Comparison of ENCODE assay signal across 17 cellular contexts in genomic region chr10:34835908-34836558, GRCh38. TPM values are rescaled to one million over a fixed set of nuclear protein-coding genes. Genes with fewer than 3 reads are reported as not detected.
DNase-seq lines count a peak whose midpoint lies in the region; ATAC-seq and TF ChIP-seq lines count a peak whose summit lies in the region.
"Had no signal": no experiment of that assay in that cellular context is flagged by ENCODE, and none has a peak within 500 bp of the region (broad histone marks: within the 10 kb centered on the region; RNA-seq: fewer than 3 reads in every experiment).

No MANE protein-coding gene starts in this region.

- H2BK5ac ChIP-seq in H9 (ENCODE audit: insufficient read length, low read length) = no peak overlapping the region

- H3K18ac ChIP-seq in H9 (ENCODE audit: insufficient read length, low read depth, low read length) = no peak overlapping the region

- no CpG with 5 or more reads among the region's 8 CpGs for WGBS in H9 (ENCODE audit: extremely low coverage, insufficient read length, low lambda C conversion rate)

- ATAC-seq in GM18517 (IDR thresholded peaks at IDR 0.05; ENCODE audit: unreplicated experiment) (peak; percentile 73), GM21423 (IDR thresholded peaks at IDR 0.05; ENCODE audit: unreplicated experiment) (peak; percentile 69), HG03139 (IDR thresholded peaks at IDR 0.05; ENCODE audit: unreplicated experiment) (peak; percentile 76)

- intact Hi-C loops in CD4-positive, alpha-beta memory T cell (cut with micrococcal nuclease) = no loop called here

- no peaks in the 10 kb centered on the region for H3K36me3 Mint-ChIP-seq in CD4-positive, alpha-beta memory T cell
- no peaks in the 10 kb centered on the region for H3K36me3 Mint-ChIP-seq in H9 (ENCODE audit: insufficient read depth in 1 of 3, low read depth in 3 of 3)
- H3K36me3 Mint-ChIP-seq: brain; CD4-positive, CD25-positive, alpha-beta regulatory T cell had no signal

- no peak overlapping the region for H2BK15ac ChIP-seq in H9 (ENCODE audit: low read depth, low read length)

- H2BK20ac ChIP-seq in H9 (ENCODE audit: low read depth, low read length, poor library complexity, severe bottlenecking) = no peak overlapping the region

- no peak overlapping the region for H2AK5ac ChIP-seq in H9 (ENCODE audit: insufficient read length, low read length)

- no peak overlapping the region for H2BK120ac ChIP-seq in H9 (ENCODE audit: low read depth, low read length, poor library complexity, severe bottlenecking)

- H3K4me2 ChIP-seq in osteoblast (ENCODE audit: insufficient read depth, low read length) = no peak overlapping the region
- H3K4me2 ChIP-seq in H9 (ENCODE audit: insufficient read depth, insufficient read length, low read length) = no peak overlapping the region
- H3K4me2 ChIP-seq: smooth muscle cell had no signal

- H3K27me3 Mint-ChIP-seq in CD4-positive, alpha-beta memory T cell = peaks cover under 1 to 2% of the 10 kb centered on the region in 2 donors
- H3K27me3 Mint-ChIP-seq in H9 (ENCODE audit: low read depth) = no peaks in the 10 kb centered on the region

- H3K27ac ChIP-seq in osteoblast (ENCODE audit: low read depth, low read length) (no peak overlapping the region), H9 (ENCODE audit: insufficient read length, low read depth, low read length) (no peak overlapping the region)
- H3K27ac ChIP-seq in CD4-positive, alpha-beta memory T cell (ENCODE audit: low read depth, low read length) = no peak overlapping the region
- H3K27ac ChIP-seq: HL-60, neutrophil had no signal

- no peak overlapping the region for H3K4ac ChIP-seq in H9 (ENCODE audit: low read depth, low read length)

- CTCF ChIA-PET in CD4-positive, alpha-beta memory T cell (lab: Charles Lee; ENCODE audit: partially characterized antibody) = no interaction called here

- H3K79me2 ChIP-seq in osteoblast (ENCODE audit: insufficient read depth, low read length) (no peaks in the 10 kb centered on the region), H9 (ENCODE audit: insufficient read depth, low read length) (no peaks in the 10 kb centered on the region)

- H3K27me3 ChIP-seq in osteoblast (ENCODE audit: insufficient read depth, low read length) (peaks cover 7% of the 10 kb centered on the region), H9 (ENCODE audit: insufficient read depth, low read length) (no peaks in the 10 kb centered on the region)
- H3K27me3 ChIP-seq in CD4-positive, alpha-beta memory T cell (ENCODE audit: insufficient read depth, low read length) = no peaks in the 10 kb centered on the region
- H3K27me3 ChIP-seq: neutrophil had no signal

- H3K36me3 ChIP-seq in osteoblast (ENCODE audit: insufficient read depth, low read length) = no peaks in the 10 kb centered on the region
- no peaks in the 10 kb centered on the region for H3K36me3 ChIP-seq in CD4-positive, alpha-beta memory T cell (ENCODE audit: insufficient read depth, low read length)
- H3K36me3 ChIP-seq: neutrophil had no signal

- peaks cover 0 to 2% (median 0%) of the 10 kb centered on the region in 8 donors for H3K9me3 Mint-ChIP-seq in CD4-positive, alpha-beta memory T cell
- H3K9me3 Mint-ChIP-seq in H9 = no peaks in the 10 kb centered on the region
- H3K9me3 Mint-ChIP-seq: activated naive CD4-positive, alpha-beta T cell treated with anti-CD3 and anti-CD28 coated beads for 36 hours had no signal

- no peak overlapping the region for H3K27ac Mint-ChIP-seq in CD4-positive, alpha-beta memory T cell
- 0 out of 7 replicates have a peak overlapping the region, but pooled peaks of 1 of the 3 experiments have one; percentile 1 for H3K27ac Mint-ChIP-seq in H9
- H3K27ac Mint-ChIP-seq: activated naive CD4-positive, alpha-beta T cell treated with anti-CD3 and anti-CD28 coated beads for 36 hours; brain; CD4-positive, CD25-positive, alpha-beta regulatory T cell had no signal

- no peak overlapping the region for H3K4me3 Mint-ChIP-seq in CD4-positive, alpha-beta memory T cell
- H3K4me3 Mint-ChIP-seq in H9 = no peak overlapping the region
- H3K4me3 Mint-ChIP-seq: activated naive CD4-positive, alpha-beta T cell treated with anti-CD3 and anti-CD28 coated beads for 36 hours; brain; CD4-positive, CD25-positive, alpha-beta regulatory T cell had no signal

- DNase-seq in osteoblast (ENCODE audit: insufficient read length, low spot score, missing footprints) = peak; percentile 26
- DNase-seq in CD4-positive, alpha-beta memory T cell = no peak
- no peak for DNase-seq in kidney glomerular epithelial cell (lab: John Stamatoyannopoulos, UW)
- DNase-seq in NCI-H226 = no peak
- DNase-seq in H9 = no peak
- DNase-seq: activated naive CD4-positive, alpha-beta T cell treated with anti-CD3 and anti-CD28 coated beads for 36 hours; CD4-positive, CD25-positive, alpha-beta regulatory T cell; EL; mesenchymal stem cell; substantia nigra had no signal

- no peaks in the 10 kb centered on the region for H3K79me1 ChIP-seq in H9 (ENCODE audit: insufficient read depth, low read depth, low read length, poor library complexity, severe bottlenecking)

- no peak overlapping the region for H3K4me3 ChIP-seq in osteoblast (ENCODE audit: insufficient read depth, low read length)
- H3K4me3 ChIP-seq in CD4-positive, alpha-beta memory T cell (ENCODE audit: low read length in 2 of 2) = no peak overlapping the region
- H3K4me3 ChIP-seq: smooth muscle cell had no signal

- no peak overlapping the region for H3K14ac ChIP-seq in H9 (ENCODE audit: insufficient read depth, low read length)

- no peak overlapping the region for H3K56ac ChIP-seq in H9 (ENCODE audit: insufficient read length, low read depth, low read length)

- H3K4me1 ChIP-seq in osteoblast (ENCODE audit: insufficient read depth, low read length) = no peaks in the 10 kb centered on the region
- no peaks in the 10 kb centered on the region for H3K4me1 ChIP-seq in CD4-positive, alpha-beta memory T cell (ENCODE audit: insufficient read depth, low read length)
- H3K4me1 ChIP-seq in H9 (ENCODE audit: insufficient read depth, low read length) = no peaks in the 10 kb centered on the region

- no peak overlapping the region for H4K91ac ChIP-seq in H9 (ENCODE audit: insufficient read length, low read depth, low read length)

- TF ChIP-seq CTCF in osteoblast (IDR thresholded peaks at IDR 0.05; ENCODE audit: extremely low read depth, low read depth, low read length) (no peak), H9 (conservative IDR thresholded peaks at IDR 0.05) (no peak)

- H4K20me1 ChIP-seq in osteoblast (ENCODE audit: insufficient read depth, low read length) (no peaks in the 10 kb centered on the region), H9 (ENCODE audit: control insufficient read depth, insufficient read depth, insufficient read length) (no peaks in the 10 kb centered on the region)

- no peak overlapping the region for H2BK12ac ChIP-seq in H9 (ENCODE audit: insufficient read length, low read depth, low read length)

- H2AFZ ChIP-seq in osteoblast (ENCODE audit: low read length) (no peak overlapping the region), H9 (ENCODE audit: low read length) (no peak overlapping the region)

- POLR2A ChIA-PET in CD4-positive, alpha-beta memory T cell (lab: Charles Lee; ENCODE audit: partially characterized antibody) = no interaction called here

- H4K8ac ChIP-seq in H9 (replicated peaks; ENCODE audit: insufficient read length, low read depth, low read length) = no peak overlapping the region

- H3K9me3 ChIP-seq in osteoblast (ENCODE audit: low read depth, low read length) = no peaks in the 10 kb centered on the region
- H3K9me3 ChIP-seq in CD4-positive, alpha-beta memory T cell (ENCODE audit: control insufficient read depth in 1 of 2, low read length in 2 of 2) = no peaks in the 10 kb centered on the region
- no peaks in the 10 kb centered on the region for H3K9me3 ChIP-seq in H9 (ENCODE audit: control insufficient read depth, low read depth, low read length)
- H3K9me3 ChIP-seq: neutrophil had no signal

- no peaks in the 10 kb centered on the region for H3K23me2 ChIP-seq in H9 (ENCODE audit: insufficient read length, low read depth, low read length, poor library complexity, severe bottlenecking)

- H3K9ac ChIP-seq in H9 (ENCODE audit: extremely low read depth, insufficient read length, low read length) = no peak overlapping the region

- H3K4me1 Mint-ChIP-seq in CD4-positive, alpha-beta memory T cell = no peaks in the 10 kb centered on the region
- peaks cover 0 to 4% of the 10 kb centered on the region in 2 experiments; a peak in 2 of 4 replicates for H3K4me1 Mint-ChIP-seq in H9
- H3K4me1 Mint-ChIP-seq: CD4-positive, CD25-positive, alpha-beta regulatory T cell had no signal

- no peak overlapping the region for H3K23ac ChIP-seq in H9 (ENCODE audit: insufficient read length, low read depth, low read length)

- H4K5ac ChIP-seq in H9 (ENCODE audit: insufficient read length, low read depth, low read length) = no peak overlapping the region

- no peak overlapping the region for H3T11ph ChIP-seq in H9 (ENCODE audit: low read length)

RNA-seq across cellular contexts. Expression of gene PARD3, which starts 20.9 kb away (rescaled TPM):
- total RNA-seq in osteoblast (69.2 and 71.7 TPM in 2 replicates), H9 (2021) (44.7 and 47.2 TPM in 2 replicates)
- total RNA-seq in CD4-positive, alpha-beta memory T cell = under 1 TPM in 1 of 2 experiments, not detected in 1; 0.25 TPM
- under 1 TPM in 1 of 2 donors, not detected in 1; 0.13 TPM for polyA plus RNA-seq in CD4-positive, alpha-beta memory T cell

Comparison
In these comparisons a context has a peak if more than half of its experiments do, and no peak if none do; other contexts are left out.
1. RNA of gene PARD3, which starts 20.9 kb away (total RNA-seq): 69.2 to 71.7 TPM in osteoblast and 44.7 to 47.2 TPM in H9; 0.25 TPM in CD4-positive, alpha-beta memory T cell; every median in the first group is over 10 times any median in the second.
2. Peak in every context shown above with its lines, with median percentiles within 50 percentile points of each other: ATAC-seq.